In the genomic region with DNA sequence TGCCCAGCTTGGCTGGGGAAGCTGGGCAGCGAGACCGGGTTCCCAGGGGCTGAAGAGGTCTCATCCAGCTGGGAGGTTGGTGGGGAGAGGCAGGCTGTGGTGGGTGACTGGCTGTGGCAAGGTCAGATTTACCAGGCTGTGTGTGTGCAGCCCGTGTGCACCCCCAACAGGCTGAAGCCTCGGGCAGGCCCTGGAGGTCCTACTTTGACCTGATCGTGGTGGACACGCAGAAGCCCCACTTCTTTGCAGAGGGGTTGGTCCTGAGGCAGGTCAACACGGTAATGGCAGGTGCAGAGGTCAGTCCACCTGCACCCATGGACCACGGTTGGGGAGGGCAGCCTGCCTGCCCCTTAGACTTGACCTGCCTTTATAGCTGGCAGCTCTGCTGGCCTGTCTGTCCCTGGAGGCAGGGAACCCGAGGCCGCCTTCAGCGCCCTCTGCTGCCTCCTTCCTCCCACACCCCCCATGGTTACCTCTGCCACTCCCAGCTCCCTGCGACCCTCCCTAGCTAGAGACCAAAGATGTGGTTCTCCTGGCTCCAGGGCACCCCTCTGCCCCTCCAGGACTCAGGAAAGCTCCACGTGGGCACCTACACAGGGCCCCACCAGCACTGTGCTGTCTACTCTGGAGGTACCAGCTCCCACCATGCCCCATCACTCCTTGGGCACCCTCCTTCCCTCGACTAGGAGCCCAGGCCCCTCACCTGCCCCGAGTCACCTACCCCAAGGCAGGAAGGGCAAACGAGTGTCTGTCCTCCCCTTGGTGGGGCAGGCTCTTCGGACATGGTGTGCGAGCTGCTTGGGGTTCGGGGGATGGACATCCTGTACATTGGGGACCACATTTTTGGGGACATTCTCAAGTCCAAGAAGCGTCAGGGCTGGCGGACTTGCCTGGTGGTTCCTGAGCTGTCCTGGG, we compare ENCODE assay signal across 10 cellular contexts. TPM values are rescaled to one million over a fixed set of nuclear protein-coding genes. Genes with fewer than 3 reads are reported as not detected.
DNase-seq lines count a peak whose midpoint lies in the region; ATAC-seq, FAIRE-seq and TF ChIP-seq lines count a peak whose summit lies in the region.
"Had no signal": no experiment of that assay in that cellular context is flagged by ENCODE, and none has a peak within 500 bp of the region (broad histone marks: within the 10 kb centered on the region; RNA-seq: fewer than 3 reads in every experiment).

No MANE protein-coding gene starts in this region.

- no peaks in the 10 kb centered on the region for H4K20me1 ChIP-seq in endothelial cell of umbilical vein (replicated peaks; ENCODE audit: control insufficient read depth, extremely low read depth, insufficient read depth, low read length)

- peaks cover 3% of the 10 kb centered on the region for H3K4me1 ChIP-seq in endothelial cell of umbilical vein (ENCODE audit: control insufficient read depth, extremely low read depth, insufficient read depth, low read length)

- H3K79me2 ChIP-seq in endothelial cell of umbilical vein (ENCODE audit: control insufficient read depth, insufficient read depth, low read length): no peaks in the 10 kb centered on the region

- H3K36me3 ChIP-seq in endothelial cell of umbilical vein (ENCODE audit: control insufficient read depth in 2 of 2, extremely low read depth in 1 of 2, insufficient read depth in 2 of 2, low read length in 2 of 2): no peaks in the 10 kb centered on the region

- DNase-seq in 8988T (peak; percentile 79), GM10266 (ENCODE audit: extremely low spot score) (peak; percentile 58), NCI-H526 treated with DMSO at 0.1 percent for 48 hours (lab: John Stamatoyannopoulos, UW) (peak; percentile 1), endothelial cell of umbilical vein (ENCODE audit: low read depth, low spot score) (no peak), substantia nigra (lab: John Stamatoyannopoulos, UW) (no peak)
- no peak for DNase-seq in effector CD4-positive, alpha-beta T cell
- no peak for DNase-seq in activated CD4-positive, alpha-beta T cell treated with anti-CD3 and anti-CD28 coated beads for 48 hours
- DNase-seq: central memory CD4-positive, alpha-beta T cell; T-cell had no signal

- FAIRE-seq in endothelial cell of umbilical vein (lab: Jason Lieb, UNC): no peak

- dilution Hi-C loops in endothelial cell of umbilical vein (cut with MboI; ENCODE audit: extremely low pct_ligation_motif_present, low sequenced_read_pairs): no loop called here

- peak; percentile 63 for TF ChIP-seq CTCF in GM10266 (IDR thresholded peaks at IDR 0.05; ENCODE audit: control insufficient read depth, insufficient read depth, low read depth, missing control alignments)
- TF ChIP-seq CTCF in endothelial cell of umbilical vein (IDR thresholded peaks at IDR 0.05; ENCODE audit: extremely low read depth in 1 of 2, insufficient read depth in 1 of 2, low read depth in 1 of 2, low read length in 2 of 2): peak; percentile 10 to 28

- no peak overlapping the region for H2AFZ ChIP-seq in endothelial cell of umbilical vein (ENCODE audit: low read depth, low read length)

- H3K27me3 ChIP-seq in endothelial cell of umbilical vein (ENCODE audit: control insufficient read depth in 2 of 2, insufficient read depth in 2 of 2, low read length in 2 of 2): no peaks in the 10 kb centered on the region

- H3K9me3 ChIP-seq in endothelial cell of umbilical vein (replicated peaks; ENCODE audit: control insufficient read depth, insufficient read depth, low read length): no peaks in the 10 kb centered on the region

- H3K4me3 ChIP-seq in endothelial cell of umbilical vein (replicated peaks in 1 of 3; ENCODE audit: insufficient read depth in 1 of 3, low read depth in 1 of 3, low read length in 3 of 3): no peak overlapping the region

- no peak overlapping the region for H3K4me2 ChIP-seq in endothelial cell of umbilical vein (ENCODE audit: insufficient read depth, low read length)

- no peaks in the 10 kb centered on the region for H3K9me1 ChIP-seq in endothelial cell of umbilical vein (replicated peaks; ENCODE audit: control insufficient read depth, extremely low read depth, insufficient read depth, low read length)

- CTCF ChIA-PET in endothelial cell of umbilical vein (lab: Charles Lee): interaction anchor here (0.8 to 9.1 kb wide), 24 partner anchors 10 to 244 kb away, joined by 3 to 207 read pairs (median 4); a partner anchor contains a TSS

- POLR2A ChIA-PET in endothelial cell of umbilical vein (lab: Charles Lee): interaction anchor here (0.7 kb wide), 1 partner anchor 127 kb away, joined by 3 read pairs; no protein-coding TSS in a partner anchor

- no peak for ATAC-seq in HG03520 (IDR thresholded peaks at IDR 0.05; ENCODE audit: unreplicated experiment)
- ATAC-seq: T-cell had no signal

- TF ChIP-seq POLR2A in endothelial cell of umbilical vein (IDR thresholded peaks at IDR 0.05; ENCODE audit: low read depth, low read length): no peak

- no peak overlapping the region for H3K27ac ChIP-seq in endothelial cell of umbilical vein (ENCODE audit: insufficient read depth, low read depth, low read length)
- no peak overlapping the region for H3K27ac ChIP-seq in substantia nigra (ENCODE audit: low read depth, low read length, poor library complexity, severe bottlenecking)

- no TSS peak for BruUV-seq in endothelial cell of umbilical vein (replicated peaks; lab: Mats Ljungman, UMichigan)

- H3K9ac ChIP-seq in endothelial cell of umbilical vein (replicated peaks; ENCODE audit: extremely low read depth, insufficient read depth, low read length): no peak overlapping the region

- intact Hi-C loops in endothelial cell of umbilical vein (cut with micrococcal nuclease): no loop called here

TF ChIP-seq in endothelial cell of umbilical vein, 7 proteins besides CTCF, POLR2A, EP300 and RAD21:
- TF ChIP-seq GATA2 (IDR thresholded peaks at IDR 0.05; ENCODE audit: insufficient read depth, insufficient read length, low read depth, low read length) (no peak), FOS (IDR thresholded peaks at IDR 0.05; ENCODE audit: borderline replicate concordance, insufficient read depth, low read length) (no peak), JUN (IDR thresholded peaks at IDR 0.05; ENCODE audit: borderline replicate concordance, insufficient read depth, insufficient read length, low read depth) (no peak), POLR2AphosphoS5 (IDR thresholded peaks at IDR 0.05; ENCODE audit: insufficient read depth, low read depth, low read length) (no peak), MYC (IDR thresholded peaks at IDR 0.05; ENCODE audit: low read depth, low read length) (no peak), EZH2 (IDR thresholded peaks at IDR 0.05; ENCODE audit: borderline replicate concordance, low read depth, low read length, severe bottlenecking) (no peak)
- TF ChIP-seq, protein P1, sequence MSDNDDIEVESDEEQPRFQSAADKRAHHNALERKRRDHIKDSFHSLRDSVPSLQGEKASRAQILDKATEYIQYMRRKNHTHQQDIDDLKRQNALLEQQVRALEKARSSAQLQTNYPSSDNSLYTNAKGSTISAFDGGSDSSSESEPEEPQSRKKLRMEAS (IDR thresholded peaks at IDR 0.05; ENCODE audit: insufficient read depth, insufficient read length): no peak
TF ChIP-seq in endothelial cell of umbilical vein: peak in this region for 0.

RNA-seq across cellular contexts. Expression of a gene that starts 4.0 kb away (rescaled TPM):
- not detected in 2 replicates for total RNA-seq in endothelial cell of umbilical vein
- not detected in 2 replicates for polyA plus RNA-seq in endothelial cell of umbilical vein
- polyA plus RNA-seq in endothelial cell of umbilical vein (2011; cell fraction: cytosol; rRNA removed): not detected in 2 replicates
- not detected in 2 replicates for polyA plus RNA-seq in endothelial cell of umbilical vein (2011; cell fraction: nucleus; rRNA removed)
- polyA plus RNA-seq in endothelial cell of umbilical vein (2012): not detected in 2 replicates
- polyA minus RNA-seq in endothelial cell of umbilical vein: not detected in 2 replicates
- not detected for polyA minus RNA-seq in endothelial cell of umbilical vein (2011; cell fraction: cytosol; rRNA and poly(A)+ RNA removed)
- polyA minus RNA-seq in endothelial cell of umbilical vein (2011; cell fraction: nucleus; rRNA and poly(A)+ RNA removed): not detected in 2 replicates
- total RNA-seq: T-cell had no signal

RNA-seq across cellular contexts. Expression of a gene that starts 39.5 kb away (rescaled TPM):
- total RNA-seq in endothelial cell of umbilical vein: 25.2 and 30.7 TPM in 2 replicates
- polyA plus RNA-seq in endothelial cell of umbilical vein: 2.3 and 3.4 TPM in 2 replicates
- polyA plus RNA-seq in endothelial cell of umbilical vein (2011; cell fraction: cytosol; rRNA removed): 5.4 and 5.8 TPM in 2 replicates
- 3.4 and 6.6 TPM in 2 replicates for polyA plus RNA-seq in endothelial cell of umbilical vein (2011; cell fraction: nucleus; rRNA removed)
- polyA plus RNA-seq in endothelial cell of umbilical vein (2012): 7.1 and 16.4 TPM in 2 replicates
- polyA minus RNA-seq in endothelial cell of umbilical vein: 4.6 and 5.2 TPM in 2 replicates
- polyA minus RNA-seq in endothelial cell of umbilical vein (2011; cell fraction: cytosol; rRNA and poly(A)+ RNA removed): 6.3 TPM
- 6.7 and 11.9 TPM in 2 replicates for polyA minus RNA-seq in endothelial cell of umbilical vein (2011; cell fraction: nucleus; rRNA and poly(A)+ RNA removed)

RNA-seq across cellular contexts. Expression of a gene that starts 59.4 kb away (rescaled TPM):
- total RNA-seq in endothelial cell of umbilical vein: 0.99 and 1.4 TPM in 2 replicates
- polyA plus RNA-seq in endothelial cell of umbilical vein: 0.25 and 0.29 TPM in 2 replicates
- polyA plus RNA-seq in endothelial cell of umbilical vein (2011; cell fraction: cytosol; rRNA removed): 0.27 and 0.44 TPM in 2 replicates
- polyA plus RNA-seq in endothelial cell of umbilical vein (2011; cell fraction: nucleus; rRNA removed): 0.90 and 1.1 TPM in 2 replicates
- polyA plus RNA-seq in endothelial cell of umbilical vein (2012): 3.5 and 4.3 TPM in 2 replicates
- 0.21 and 0.44 TPM in 2 replicates for polyA minus RNA-seq in endothelial cell of umbilical vein
- polyA minus RNA-seq in endothelial cell of umbilical vein (2011; cell fraction: cytosol; rRNA and poly(A)+ RNA removed): 0.72 TPM
- polyA minus RNA-seq in endothelial cell of umbilical vein (2011; cell fraction: nucleus; rRNA and poly(A)+ RNA removed): 0.19 and 0.34 TPM in 2 replicates

Comparison
In these comparisons a context has a peak if more than half of its experiments do, and no peak if none do; other contexts are left out.
1. DNase-seq: peak in 8988T (single experiment), GM10266 (single experiment) and NCI-H526 treated with DMSO at 0.1 percent for 48 hours (single experiment); none in endothelial cell of umbilical vein (single experiment), effector CD4-positive, alpha-beta T cell (single experiment), substantia nigra (0 of 49) and activated CD4-positive, alpha-beta T cell treated with anti-CD3 and anti-CD28 coated beads for 48 hours (single experiment).